24 cellular contexts compared by ENCODE assay signal in genomic region chr16:48234630-48235029, GRCh38. TPM values are rescaled to one million over a fixed set of nuclear protein-coding genes. Genes with fewer than 3 reads are reported as not detected.
DNase-seq lines count a peak whose midpoint lies in the region; ATAC-seq, FAIRE-seq and TF ChIP-seq lines count a peak whose summit lies in the region.
"Had no signal": no experiment of that assay in that cellular context is flagged by ENCODE, and none has a peak within 500 bp of the region (broad histone marks: within the 10 kb centered on the region; RNA-seq: fewer than 3 reads in every experiment).

No MANE protein-coding gene starts in this region.

- H3K27ac ChIP-seq in GM23338 (ENCODE audit: low read depth): no peak overlapping the region
- H3K27ac ChIP-seq in H1 (ENCODE audit: low read depth, low read length): no peak overlapping the region
- H3K27ac ChIP-seq in liver (ENCODE audit: low read depth in 1 of 2, low read length in 2 of 2): peak overlapping the region; percentile 93 to 94
- H3K27ac ChIP-seq in mammary epithelial cell (ENCODE audit: insufficient read depth, low read depth, low read length): no peak overlapping the region
- H3K27ac ChIP-seq in mesendoderm (ENCODE audit: low read depth, low read length): no peak overlapping the region
- H3K27ac ChIP-seq: BLaER1, GM23248 had no signal

- no peaks in the 10 kb centered on the region for H3K23me2 ChIP-seq in H1 (ENCODE audit: low read depth, low read length)

- H3K4me3 ChIP-seq in GM23338: no peak overlapping the region
- no peak overlapping the region for H3K4me3 ChIP-seq in H1 (ENCODE audit: extremely low read depth in 1 of 4, insufficient read depth in 2 of 4, low read depth in 3 of 4, low read length in 4 of 4)
- H3K4me3 ChIP-seq in liver (ENCODE audit: low read depth in 1 of 3, low read length in 3 of 3): no peak overlapping the region
- H3K4me3 ChIP-seq in mammary epithelial cell (replicated peaks in 1 of 3; ENCODE audit: insufficient read depth in 1 of 3, low read depth in 2 of 3, low read length in 3 of 3): no peak overlapping the region
- no peak overlapping the region for H3K4me3 ChIP-seq in mesendoderm (ENCODE audit: low read length)
- H3K4me3 ChIP-seq: BLaER1, GM12878, GM23248, HAP-1 had no signal

- FAIRE-seq in H1 (lab: Jason Lieb, UNC) (no peak), GM12892 (lab: Jason Lieb, UNC) (no peak)
- FAIRE-seq: A204.1, D721Med, GM12878, GM18507, H54 had no signal

- H4K91ac ChIP-seq in H1 (replicated peaks; ENCODE audit: insufficient read length, low read length): no peak overlapping the region

- H2BK120ac ChIP-seq in H1 (replicated peaks; ENCODE audit: low read depth, low read length): no peak overlapping the region
- H2BK120ac ChIP-seq in mesendoderm (ENCODE audit: low read depth, low read length): no peak overlapping the region

- H4K20me1 ChIP-seq in GM23338 (replicated peaks; ENCODE audit: insufficient read depth) (no peaks in the 10 kb centered on the region), H1 (replicated peaks in 1 of 2; ENCODE audit: control insufficient read depth in 1 of 2, insufficient read depth in 2 of 2, low read length in 2 of 2) (no peaks in the 10 kb centered on the region), mammary epithelial cell (ENCODE audit: insufficient read depth, low read length) (no peaks in the 10 kb centered on the region)
- H4K20me1 ChIP-seq: BLaER1 had no signal

- no peak overlapping the region for H3K14ac ChIP-seq in H1 (ENCODE audit: insufficient read length)

- no peaks in the 10 kb centered on the region for H3K4me1 ChIP-seq in GM23338 (ENCODE audit: insufficient read depth)
- no peaks in the 10 kb centered on the region for H3K4me1 ChIP-seq in H1 (replicated peaks in 1 of 4; ENCODE audit: control insufficient read depth in 3 of 4, insufficient read depth in 4 of 4, low read length in 3 of 4)
- H3K4me1 ChIP-seq in liver (ENCODE audit: control insufficient read depth in 4 of 4, insufficient read depth in 4 of 4, low read length in 3 of 4): peaks cover 3 to 39% (median 29%) of the 10 kb centered on the region in 4 donors
- no peaks in the 10 kb centered on the region for H3K4me1 ChIP-seq in mammary epithelial cell (ENCODE audit: insufficient read depth, low read length)
- H3K4me1 ChIP-seq in mesendoderm (ENCODE audit: control insufficient read depth, low read depth, low read length): no peaks in the 10 kb centered on the region
- H3K4me1 ChIP-seq: BLaER1, HAP-1 had no signal

- H2AFZ ChIP-seq in GM23338 (peak overlapping the region; percentile 14; the same call in 1 of the 2 replicates), H1 (ENCODE audit: low read length) (peak overlapping the region; percentile 65; the same call in 1 of the 2 replicates), mammary epithelial cell (ENCODE audit: low read depth, low read length) (no peak overlapping the region)
- H2AFZ ChIP-seq: GM23248 had no signal

- peaks cover 9% of the 10 kb centered on the region; the same call in 1 of the 2 replicates for H3K9me2 ChIP-seq in GM23338 (ENCODE audit: insufficient read depth)

- TF ChIP-seq RAD21 in H1 (IDR thresholded peaks at IDR 0.05 in 1 of 2, conservative IDR thresholded peaks at IDR 0.05 in 1 of 2; ENCODE audit: low read depth in 2 of 2, low read length in 2 of 2): no peak
- peak in 1 of 2 donors; percentile 35 for TF ChIP-seq RAD21 in liver (IDR thresholded peaks at IDR 0.05)

- intact Hi-C loops in mammary epithelial cell (cut with micrococcal nuclease): loop anchor here (5.0 kb wide), 1 partner anchor 293 kb away; no protein-coding TSS in a partner anchor

- H4K8ac ChIP-seq in H1 (ENCODE audit: extremely low read depth, insufficient read depth, low read length) (no peak overlapping the region), mesendoderm (ENCODE audit: low read depth, low read length) (no peak overlapping the region)

- in situ Hi-C loops in mammary epithelial cell (cut with MboI; ENCODE audit: low sequenced_read_pairs in 2 of 2): no loop called here

- no TSS peak for BruUV-seq in mammary epithelial cell (replicated peaks; lab: Mats Ljungman, UMichigan)

- no peak overlapping the region for H2BK12ac ChIP-seq in H1 (ENCODE audit: low read depth, low read length)

- dilution Hi-C loops in mammary epithelial cell (cut with HindIII; ENCODE audit: low sequenced_read_pairs): no loop called here

- H3K79me1 ChIP-seq in H1 (ENCODE audit: low read depth, low read length): no peaks in the 10 kb centered on the region
- H3K79me1 ChIP-seq in mesendoderm (ENCODE audit: low read length): no peaks in the 10 kb centered on the region

- H3K4me2 ChIP-seq in GM23338 (no peak overlapping the region), H1 (ENCODE audit: insufficient read depth in 1 of 2, low read depth in 2 of 2, low read length in 2 of 2) (no peak overlapping the region), mammary epithelial cell (ENCODE audit: insufficient read depth, low read depth, low read length) (no peak overlapping the region), mesendoderm (ENCODE audit: low read length) (no peak overlapping the region)
- H3K4me2 ChIP-seq: BLaER1 had no signal

- H3K36me3 Mint-ChIP-seq in GM23338 (ENCODE audit: low read depth): no peaks in the 10 kb centered on the region
- H3K36me3 Mint-ChIP-seq in activated T-helper 17 cell treated with anti-CD3 and anti-CD28 coated beads, Interleukin-2, amount 50 U/mL, for 72 hours (ENCODE audit: low read depth): no peaks in the 10 kb centered on the region
- H3K36me3 Mint-ChIP-seq: CD14-positive monocyte; CD8-positive, alpha-beta memory T cell had no signal

- H2BK15ac ChIP-seq in H1 (ENCODE audit: low read length) (no peak overlapping the region), mesendoderm (replicated peaks; ENCODE audit: low read depth) (no peak overlapping the region)

- H3K27me3 ChIP-seq in GM23338 (ENCODE audit: insufficient read depth) (no peaks in the 10 kb centered on the region), H1 (replicated peaks in 1 of 4; ENCODE audit: control insufficient read depth in 3 of 4, extremely low read depth in 1 of 4, insufficient read depth in 3 of 4, low read length in 3 of 4) (no peaks in the 10 kb centered on the region), liver (ENCODE audit: control insufficient read depth in 4 of 4, insufficient read depth in 4 of 4, low read length in 3 of 4) (no peaks in the 10 kb centered on the region), mammary epithelial cell (ENCODE audit: insufficient read depth, low read length) (no peaks in the 10 kb centered on the region), mesendoderm (ENCODE audit: insufficient read depth, low read length, poor library complexity) (no peaks in the 10 kb centered on the region)
- H3K27me3 ChIP-seq: BLaER1 had no signal

- H3K36me3 ChIP-seq in GM23338 (ENCODE audit: insufficient read depth): no peaks in the 10 kb centered on the region
- no peaks in the 10 kb centered on the region for H3K36me3 ChIP-seq in H1 (ENCODE audit: control insufficient read depth in 2 of 4, insufficient read depth in 4 of 4, low read length in 3 of 4)
- H3K36me3 ChIP-seq in liver (ENCODE audit: control insufficient read depth in 4 of 4, insufficient read depth in 3 of 4, low read depth in 1 of 4, low read length in 3 of 4): no peaks in the 10 kb centered on the region
- H3K36me3 ChIP-seq in mammary epithelial cell (ENCODE audit: insufficient read depth, low read length): no peaks in the 10 kb centered on the region
- H3K36me3 ChIP-seq in mesendoderm (ENCODE audit: control insufficient read depth, insufficient read depth, low read length): no peaks in the 10 kb centered on the region
- H3K36me3 ChIP-seq: BLaER1, HAP-1 had no signal

- DNase-seq in GM23338 (ENCODE audit: low spot score) (no peak), H1 (ENCODE audit: low read depth in 1 of 2, low spot score in 2 of 2) (no peak), GM12892 (ENCODE audit: insufficient read length) (no peak), mammary epithelial cell (no peak), mesendoderm (no peak)
- DNase-seq: CD4-positive, alpha-beta T cell; CD8-positive, alpha-beta memory T cell; DMS 273 treated with DMSO at 0.1 percent for 48 hours; DMS79; EL; GDM1; GM23248; HFFc6 had no signal

- H3K4ac ChIP-seq in H1 (replicated peaks; ENCODE audit: insufficient read length, low read depth, low read length) (no peak overlapping the region), mesendoderm (ENCODE audit: low read depth, low read length) (no peak overlapping the region)

- 0 out of 2 replicates have a peak overlapping the region, but pooled peaks have one; percentile 15 for H2BK20ac ChIP-seq in H1 (ENCODE audit: low read length)

- H3K9ac ChIP-seq in H1 (replicated peaks in 1 of 4; ENCODE audit: extremely low read depth in 1 of 4, low read depth in 3 of 4, low read length in 3 of 4) (peak overlapping the region in 1 of 4 experiments; percentile 5; a peak in 1 of 7 replicates), liver (ENCODE audit: low read depth in 1 of 2, low read length in 2 of 2) (no peak overlapping the region), mammary epithelial cell (ENCODE audit: insufficient read depth, low read length) (no peak overlapping the region), mesendoderm (ENCODE audit: low read length) (no peak overlapping the region)
- H3K9ac ChIP-seq: BLaER1, GM23248 had no signal

- H3K27me3 Mint-ChIP-seq in GM23338 (ENCODE audit: insufficient read depth, low read depth, poor library complexity): peaks cover 2% of the 10 kb centered on the region
- H3K27me3 Mint-ChIP-seq in activated T-helper 17 cell treated with anti-CD3 and anti-CD28 coated beads, Interleukin-2, amount 50 U/mL, for 72 hours: peaks cover 6% of the 10 kb centered on the region

- H3K4me3 Mint-ChIP-seq in GM23338: no peak overlapping the region
- H3K4me3 Mint-ChIP-seq in activated T-helper 17 cell treated with anti-CD3 and anti-CD28 coated beads, Interleukin-2, amount 50 U/mL, for 72 hours: no peak overlapping the region
- H3K4me3 Mint-ChIP-seq: B cell; CD14-positive monocyte; CD4-positive, alpha-beta T cell; CD8-positive, alpha-beta memory T cell; HFFc6 had no signal

- CTCF ChIA-PET in H1 (lab: Charles Lee; ENCODE audit: partially characterized antibody) (interaction anchor here (1.1 to 2.7 kb wide), 3 partner anchors 12 to 180 kb away, joined by 3 to 11 read pairs (median 3); no protein-coding TSS in a partner anchor), mammary epithelial cell (lab: Charles Lee; ENCODE audit: low non-redundant PET) (no interaction called here)

- peaks cover 6% of the 10 kb centered on the region; the same call in 2 of the 3 replicates for H3K4me1 Mint-ChIP-seq in GM23338
- H3K4me1 Mint-ChIP-seq in activated T-helper 17 cell treated with anti-CD3 and anti-CD28 coated beads, Interleukin-2, amount 50 U/mL, for 72 hours: peaks cover 8% of the 10 kb centered on the region
- H3K4me1 Mint-ChIP-seq: B cell; CD8-positive, alpha-beta memory T cell had no signal

- H3K9me3 Mint-ChIP-seq in GM23338: peaks cover 3% of the 10 kb centered on the region; the same call in 2 of the 3 replicates
- H3K9me3 Mint-ChIP-seq in activated T-helper 17 cell treated with anti-CD3 and anti-CD28 coated beads, Interleukin-2, amount 50 U/mL, for 72 hours: no peaks in the 10 kb centered on the region
- H3K9me3 Mint-ChIP-seq: CD4-positive, alpha-beta T cell; CD8-positive, alpha-beta memory T cell; HFFc6 had no signal

- no peak for TF ChIP-seq POLR2A in H1 (IDR thresholded peaks at IDR 0.05; ENCODE audit: control extremely low read depth in 1 of 2, low read depth in 2 of 2, low read length in 2 of 2)
- no peak for TF ChIP-seq POLR2A in GM12892 (IDR thresholded peaks at IDR 0.05; ENCODE audit: low read depth, low read length)

- H3F3A ChIP-seq in GM23338 (replicated peaks; ENCODE audit: low read depth): no peaks in the 10 kb centered on the region

- H2BK5ac ChIP-seq in H1 (ENCODE audit: low read depth, low read length) (no peak overlapping the region), mesendoderm (ENCODE audit: low read length) (no peak overlapping the region)

- H3K9me3 ChIP-seq in H1 (ENCODE audit: insufficient read depth in 2 of 2, low read depth in 1 of 2, low read length in 1 of 2) (no peaks in the 10 kb centered on the region), liver (ENCODE audit: control insufficient read depth in 4 of 4, low read length in 3 of 4) (no peaks in the 10 kb centered on the region), mammary epithelial cell (replicated peaks; ENCODE audit: insufficient read depth, low read length) (no peaks in the 10 kb centered on the region)
- H3K9me3 ChIP-seq: BLaER1, HAP-1 had no signal

- no peak for ATAC-seq in GM23338
- ATAC-seq in activated T-helper 17 cell treated with anti-CD3 and anti-CD28 coated beads, Interleukin-2, amount 50 U/mL, for 72 hours (replicated peaks): no peak
- ATAC-seq: GM12878 had no signal

- POLR2A ChIA-PET in H1 (lab: Charles Lee; ENCODE audit: partially characterized antibody): no interaction called here

- H3K27ac Mint-ChIP-seq in GM23338: peak overlapping the region; percentile 30; the same call in 1 of the 2 replicates
- no peak overlapping the region for H3K27ac Mint-ChIP-seq in activated T-helper 17 cell treated with anti-CD3 and anti-CD28 coated beads, Interleukin-2, amount 50 U/mL, for 72 hours
- H3K27ac Mint-ChIP-seq: B cell; CD14-positive monocyte; CD4-positive, alpha-beta T cell; CD8-positive, alpha-beta memory T cell; HFFc6 had no signal

- H4K5ac ChIP-seq in H1 (ENCODE audit: insufficient read length, low read depth, low read length) (no peak overlapping the region), mesendoderm (ENCODE audit: low read length) (no peak overlapping the region)

- H3K56ac ChIP-seq in H1 (replicated peaks; ENCODE audit: insufficient read length, low read depth, low read length) (no peak overlapping the region), mesendoderm (ENCODE audit: low read length) (no peak overlapping the region)

- no peaks in the 10 kb centered on the region for H3K79me2 ChIP-seq in GM23338 (replicated peaks; ENCODE audit: insufficient read depth)
- no peaks in the 10 kb centered on the region for H3K79me2 ChIP-seq in H1 (ENCODE audit: control insufficient read depth in 1 of 2, insufficient read depth in 2 of 2, low read length in 2 of 2)
- H3K79me2 ChIP-seq in mammary epithelial cell (ENCODE audit: insufficient read depth, low read length): no peaks in the 10 kb centered on the region
- no peaks in the 10 kb centered on the region for H3K79me2 ChIP-seq in mesendoderm (ENCODE audit: control insufficient read depth, insufficient read depth, low read length)

- TF ChIP-seq CTCF in GM23338 (conservative IDR thresholded peaks at IDR 0.05; ENCODE audit: low read depth in 2 of 2): no peak
- TF ChIP-seq CTCF in H1 (IDR thresholded peaks at IDR 0.05; ENCODE audit: control extremely low read depth in 1 of 3, insufficient read depth in 1 of 3, low read depth in 1 of 3, low read length in 3 of 3): no peak
- TF ChIP-seq CTCF in liver (IDR thresholded peaks at IDR 0.05; ENCODE audit: low read depth, low read length, missing input control): no peak
- no peak for TF ChIP-seq CTCF in mammary epithelial cell (conservative IDR thresholded peaks at IDR 0.05 in 1 of 2, IDR thresholded peaks at IDR 0.05 in 1 of 2; ENCODE audit: extremely low read depth in 1 of 2, insufficient read depth in 1 of 2, low read depth in 1 of 2, low read length in 2 of 2)

- H2AK5ac ChIP-seq in H1 (ENCODE audit: low read depth, low read length) (no peak overlapping the region), mesendoderm (ENCODE audit: low read length) (no peak overlapping the region)

- no peak for TF ChIP-seq EP300 in H1 (IDR thresholded peaks at IDR 0.05; ENCODE audit: borderline replicate concordance in 1 of 2, low read depth in 2 of 2, low read length in 2 of 2)

- no peak overlapping the region for H3K18ac ChIP-seq in H1 (ENCODE audit: extremely low read depth, low read length)
- H3K18ac ChIP-seq in mesendoderm (ENCODE audit: low read length): no peak overlapping the region

- H3K23ac ChIP-seq in H1 (ENCODE audit: insufficient read length) (no peak overlapping the region), mesendoderm (ENCODE audit: low read length) (no peak overlapping the region)

RNA-seq across cellular contexts. Expression of gene LONP2, which starts 9.5 kb away (rescaled TPM):
- 23.3 and 25.2 TPM in 2 replicates for total RNA-seq in GM23338 (2014; rRNA removed; shearing (Covaris generic))
- polyA plus RNA-seq in GM23338 (2016; fragmentation: Nextera tagmentation; extraction: Ambion mirVana) (8.7 and 12.4 TPM in 2 replicates), H1 (2011; rRNA removed) (7.0 and 8.1 TPM in 2 replicates), liver (10 to 100 TPM; 50.6 to 55.0 TPM), mammary epithelial cell (33.7 TPM)
- 22.4 and 23.1 TPM in 2 replicates for total RNA-seq in H1 (2021; fragmentation: NEBNext Ultra II Directional; extraction: Animal tissue kit (Norgen Biotek cat#: 25700))
- polyA plus RNA-seq in H1 (2011; cell fraction: cytosol; rRNA removed): 9.9 TPM
- polyA plus RNA-seq in H1 (2011; cell fraction: nucleus; rRNA removed): 9.2 TPM
- 11.5 to 14.9 TPM (median 13.8 TPM) in 4 replicates for polyA plus RNA-seq in H1 (2012, experiment 1 of 2)
- polyA plus RNA-seq in H1 (2012, experiment 2 of 2): 2.2 TPM
- 8.2 TPM for polyA plus RNA-seq in H1 (2013, experiment 1 of 2)
- polyA plus RNA-seq in H1 (2013, experiment 2 of 2): 8.2 TPM
- polyA minus RNA-seq in H1 (2011; rRNA and poly(A)+ RNA removed): 28.1 and 33.9 TPM in 2 replicates
- polyA minus RNA-seq in H1 (2011; cell fraction: cytosol; rRNA and poly(A)+ RNA removed): 18.2 TPM
- 25.2 TPM for polyA minus RNA-seq in H1 (2011; cell fraction: nucleus; rRNA and poly(A)+ RNA removed)
- total RNA-seq in liver (100 to 1,000 TPM in 1 of 2 donors, 10 to 100 TPM in 1; 30.0 to 304 TPM), mammary epithelial cell (10 to 100 TPM; 62.8 to 72.8 TPM)
- total RNA-seq in activated T-helper 17 cell treated with anti-CD3 and anti-CD28 coated beads, Interleukin-2, amount 50 U/mL, for 72 hours: 10 to 100 TPM; 49.7 to 60.6 TPM
- 29.4 TPM for polyA plus RNA-seq in GM12892 (2012; ENCODE audit: missing spikeins)
- polyA minus RNA-seq in mammary epithelial cell: 85.5 TPM
- polyA plus RNA-seq in mesendoderm (2013, experiment 1 of 2): 10.4 TPM
- polyA plus RNA-seq in mesendoderm (2013, experiment 2 of 2): 10.0 TPM

RNA-seq across cellular contexts. Expression of gene ABCC11, which starts 12.7 kb away (rescaled TPM):
- 0.12 TPM in 1 of 2 replicates, not detected in the other for total RNA-seq in GM23338 (2014; rRNA removed; shearing (Covaris generic))
- polyA plus RNA-seq in GM23338 (2016; fragmentation: Nextera tagmentation; extraction: Ambion mirVana): 0.10 TPM in 1 of 2 replicates, not detected in the other
- not detected in 2 replicates for total RNA-seq in H1 (2021; fragmentation: NEBNext Ultra II Directional; extraction: Animal tissue kit (Norgen Biotek cat#: 25700))
- polyA plus RNA-seq in H1 (2011; rRNA removed): 0.06 TPM in 2 replicates
- 0.06 TPM for polyA plus RNA-seq in H1 (2011; cell fraction: cytosol; rRNA removed)
- polyA plus RNA-seq in H1 (2011; cell fraction: nucleus; rRNA removed): 0.26 TPM
- 0.11 to 0.17 TPM (median 0.11 TPM) in 3 of 4 replicates, not detected in the other for polyA plus RNA-seq in H1 (2012, experiment 1 of 2)
- 0.07 TPM for polyA plus RNA-seq in H1 (2012, experiment 2 of 2)
- 0.18 TPM for polyA plus RNA-seq in H1 (2013, experiment 1 of 2)
- polyA plus RNA-seq in H1 (2013, experiment 2 of 2): 0.04 TPM
- polyA minus RNA-seq in H1 (2011; rRNA and poly(A)+ RNA removed): 0.15 TPM in 1 of 2 replicates, not detected in the other
- polyA minus RNA-seq in H1 (2011; cell fraction: cytosol; rRNA and poly(A)+ RNA removed): not detected
- not detected for polyA minus RNA-seq in H1 (2011; cell fraction: nucleus; rRNA and poly(A)+ RNA removed)
- 10 to 100 TPM in 1 of 2 donors, 1 to 10 TPM in 1; 1.4 to 22.3 TPM for total RNA-seq in liver
- 1 to 10 TPM; 2.5 to 2.8 TPM for polyA plus RNA-seq in liver
- under 1 TPM; 0.19 to 0.24 TPM for total RNA-seq in activated T-helper 17 cell treated with anti-CD3 and anti-CD28 coated beads, Interleukin-2, amount 50 U/mL, for 72 hours
- polyA plus RNA-seq in GM12892 (2012; ENCODE audit: missing spikeins): not detected
- total RNA-seq in mammary epithelial cell: under 1 TPM; 0.47 to 0.50 TPM
- 0.42 TPM for polyA plus RNA-seq in mammary epithelial cell
- polyA minus RNA-seq in mammary epithelial cell: 4.2 TPM
- 0.07 TPM for polyA plus RNA-seq in mesendoderm (2013, experiment 1 of 2)
- polyA plus RNA-seq in mesendoderm (2013, experiment 2 of 2): 0.04 TPM
- total RNA-seq: B cell, GM12878 had no signal
- polyA plus RNA-seq: CD14-positive monocyte; CD8-positive, alpha-beta memory T cell had no signal

Comparison
In these comparisons a context has a peak if more than half of its experiments do, and no peak if none do; other contexts are left out.
1. H3K27ac ChIP-seq: peak in liver (2 of 2); none in GM23338 (single experiment), H1 (single experiment), mammary epithelial cell (single experiment) and mesendoderm (single experiment).